In genomic region chr1:20061866-20062265, GRCh38 we compare ENCODE assay signal across 31 cellular contexts. TPM values are rescaled to one million over a fixed set of nuclear protein-coding genes. Genes with fewer than 3 reads are reported as not detected.
DNase-seq lines count a peak whose midpoint lies in the region; ATAC-seq and TF ChIP-seq lines count a peak whose summit lies in the region.
"Had no signal": no experiment of that assay in that cellular context is flagged by ENCODE, and none has a peak within 500 bp of the region (broad histone marks: within the 10 kb centered on the region; RNA-seq: fewer than 3 reads in every experiment).

No MANE protein-coding gene starts in this region.

- no peak overlapping the region for H3K4me3 ChIP-seq in left ventricle myocardium inferior
- no peak overlapping the region for H3K4me3 ChIP-seq in psoas muscle
- H3K4me3 ChIP-seq: adrenal gland, gastroesophageal sphincter, hepatocyte, mucosa of descending colon, uterus had no signal

- H3K4me1 ChIP-seq in left ventricle myocardium inferior = peaks cover 25% of the 10 kb centered on the region
- H3K4me1 ChIP-seq in psoas muscle = no peaks in the 10 kb centered on the region
- H3K4me1 ChIP-seq: uterus had no signal

- intact Hi-C loops in left ventricle myocardium inferior (cut with micrococcal nuclease) = no loop called here
- intact Hi-C loops in cardiac septum (cut with DNase I) = no loop called here
- intact Hi-C loops in psoas muscle (cut with DNase I) = no loop called here

- ATAC-seq in psoas muscle = no peak
- ATAC-seq: gastroesophageal sphincter; mucosa of descending colon; stimulated activated naive CD8-positive, alpha-beta T cell treated with anti-CD3 and anti-CD28 coated beads, Interleukin-15, Interleukin-2, amounts not matched to agents 100 U/mL and 50 U/mL, for 24 hours; T-helper 17 cell had no signal

- H3K9me3 ChIP-seq in left ventricle myocardium inferior (replicated peaks) (no peaks in the 10 kb centered on the region), psoas muscle (no peaks in the 10 kb centered on the region)
- H3K9me3 ChIP-seq: adrenal gland, gastroesophageal sphincter, mucosa of descending colon, SK-N-SH, uterus had no signal

- no peaks in the 10 kb centered on the region for H3K27me3 ChIP-seq in left ventricle myocardium inferior (ENCODE audit: low read depth)
- H3K27me3 ChIP-seq in psoas muscle (ENCODE audit: insufficient read depth in 3 of 3, low read length in 2 of 3) = peaks cover 0 to 3% (median 0%) of the 10 kb centered on the region in 3 donors
- H3K27me3 ChIP-seq: adrenal gland, gastroesophageal sphincter, hepatocyte, uterus had no signal

- TF ChIP-seq CTCF in left ventricle myocardium inferior (IDR thresholded peaks at IDR 0.05; ENCODE audit: borderline replicate concordance) = no peak
- no peak for TF ChIP-seq CTCF in psoas muscle (IDR thresholded peaks at IDR 0.05)
- no peak for TF ChIP-seq CTCF in GM13977 (IDR thresholded peaks at IDR 0.05; ENCODE audit: extremely low read depth, insufficient read depth, missing control alignments)

- in situ Hi-C loops in GM13977 (cut with MboI; ENCODE audit: low pct_unique_long_range_greater_than_20kb, low sequenced_read_pairs, unreplicated experiment) = no loop called here

- H3K36me3 ChIP-seq in left ventricle myocardium inferior (peaks cover 5% of the 10 kb centered on the region), psoas muscle (ENCODE audit: insufficient read depth in 1 of 2, low read depth in 1 of 2) (no peaks in the 10 kb centered on the region)
- H3K36me3 ChIP-seq: adrenal gland, gastroesophageal sphincter, uterus had no signal

- 86 to 95% (median 93%) methylated on average over 4 of the region's 4 CpGs for WGBS in psoas muscle, 3 donors

- DNase-seq in left ventricle myocardium inferior = no peak
- no peak for DNase-seq in cardiac septum (ENCODE audit: low spot score)
- DNase-seq in NOMO-1 treated with DMSO at 0.1 percent for 48 hours (lab: John Stamatoyannopoulos, UW; ENCODE audit: unreplicated experiment) = peak; percentile 55
- peak; percentile 12 for DNase-seq in dermis blood vessel endothelial cell
- peak; percentile 29 for DNase-seq in ureter (ENCODE audit: low spot score)
- no peak for DNase-seq in psoas muscle
- no peak for DNase-seq in NCI-H2196 (lab: John Stamatoyannopoulos, UW; ENCODE audit: unreplicated experiment)
- DNase-seq in GM13977 (ENCODE audit: low spot score) = no peak
- DNase-seq: activated CD4-positive, alpha-beta T cell treated with anti-CD3 and anti-CD28 coated beads, Interleukin-2, amount 50 U/mL, for 48 hours; activated CD4-positive, CD25-positive, alpha-beta regulatory T cell treated with anti-CD3 and anti-CD28 coated beads, Interleukin-2, amount 50 U/mL, for 72 hours; activated naive CD4-positive, alpha-beta T cell treated with anti-CD3 and anti-CD28 coated beads for 36 hours; adrenal gland; CD4-positive, alpha-beta memory T cell; DND-41; mucosa of descending colon; NCI-H146; NCI-H446; NCI-H774; SK-N-SH; small intestine; stimulated activated naive CD8-positive, alpha-beta T cell treated with anti-CD3 and anti-CD28 coated beads, Interleukin-15, Interleukin-2, amounts not matched to agents 100 U/mL and 50 U/mL, for 24 hours; T-helper 17 cell; uterus had no signal

- H3K27ac ChIP-seq in left ventricle myocardium inferior (replicated peaks) = peak overlapping the region; percentile 10
- H3K27ac ChIP-seq in psoas muscle = no peak overlapping the region
- H3K27ac ChIP-seq: adrenal gland, gastroesophageal sphincter, hepatocyte, KMS-11, uterus had no signal

RNA-seq across cellular contexts. Expression of gene PLA2G5, which starts 8.1 kb away (rescaled TPM):
- total RNA-seq in left ventricle myocardium inferior = 51.4 TPM
- 36.4 TPM for total RNA-seq in cardiac septum
- not detected in 2 replicates for total RNA-seq in dermis blood vessel endothelial cell
- total RNA-seq in ureter = 2.4 TPM
- total RNA-seq in psoas muscle = 1 to 10 TPM in 2 of 4 donors, not detected in 2; 1.1 to 1.2 TPM
- under 1 TPM; 0.43 to 0.53 (median 0.46) TPM for polyA plus RNA-seq in psoas muscle
- total RNA-seq: activated naive CD4-positive, alpha-beta T cell treated with anti-CD3 and anti-CD28 coated beads for 36 hours; CD4-positive, alpha-beta memory T cell; cerebellum; H4; T-helper 17 cell had no signal
- polyA plus RNA-seq: CD4-positive, alpha-beta memory T cell; SK-N-SH had no signal

RNA-seq across cellular contexts. Expression of gene PLA2G2D, which starts 57.5 kb away (rescaled TPM):
- total RNA-seq in left ventricle myocardium inferior (not detected), cardiac septum (not detected), dermis blood vessel endothelial cell (not detected in 2 replicates), ureter (not detected), psoas muscle (not detected)
- not detected for polyA plus RNA-seq in psoas muscle
- total RNA-seq: adrenal gland; CD4-positive, alpha-beta memory T cell; cerebellum; gastroesophageal sphincter; H4; hepatocyte; lung microvascular endothelial cell; osteoblast; T-helper 17 cell; temporal lobe; uterus had no signal
- polyA plus RNA-seq: adrenal gland, hepatocyte, SK-N-SH had no signal

Comparison
In these comparisons a context has a peak if more than half of its experiments do, and no peak if none do; other contexts are left out.
1. DNase-seq: peak in NOMO-1 treated with DMSO at 0.1 percent for 48 hours (single experiment), dermis blood vessel endothelial cell (single experiment) and ureter (single experiment); none in left ventricle myocardium inferior (single experiment), cardiac septum (single experiment), psoas muscle (0 of 2), NCI-H2196 (single experiment) and GM13977 (single experiment).
2. RNA of gene PLA2G5, which starts 8.1 kb away (total RNA-seq): 51.4 TPM in left ventricle myocardium inferior (single experiment) and 36.4 TPM in cardiac septum (single experiment); 2.4 TPM in ureter (single experiment), 1.1 to 1.2 TPM in psoas muscle and not detected in dermis blood vessel endothelial cell; every median in the first group is over 10 times any median in the second.